ENCODE assay signal across 21 cellular contexts in the genomic region with DNA sequence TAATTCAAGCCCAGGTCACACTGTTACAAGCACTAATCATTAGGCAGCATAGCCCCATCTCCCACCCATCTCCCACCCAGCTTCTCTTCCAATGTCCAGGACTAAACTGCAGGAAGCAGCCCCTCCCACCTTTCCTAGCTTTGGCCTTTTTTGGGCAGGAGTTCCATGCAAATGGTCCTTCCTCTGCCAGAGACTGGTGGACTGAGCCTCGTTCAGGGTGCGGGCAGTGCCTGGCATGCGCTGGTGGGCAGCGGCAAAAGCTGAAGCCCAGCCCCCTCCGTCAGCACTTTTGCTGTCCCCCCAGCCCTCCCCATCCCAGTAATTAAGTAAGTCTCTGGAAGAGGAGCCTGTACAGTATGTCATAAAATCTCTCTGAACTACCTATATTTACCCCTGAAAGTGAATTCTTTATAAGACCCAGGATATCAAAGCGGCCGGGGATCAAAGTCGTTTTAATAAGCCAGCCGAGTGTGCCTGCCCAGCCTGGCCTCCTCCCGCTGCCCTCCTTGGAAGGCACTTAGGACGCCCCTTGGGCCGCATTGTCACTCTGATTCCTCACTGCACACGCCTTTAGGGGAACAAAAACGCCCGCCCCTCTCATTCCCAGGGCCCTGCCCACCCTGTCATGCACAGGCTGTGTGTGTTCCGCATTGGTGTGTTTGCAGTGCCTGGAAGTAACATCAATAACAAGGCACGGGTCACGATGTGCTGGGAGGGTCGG.
"Had no signal": no experiment of that assay in that cellular context is flagged by ENCODE, and none has a peak within 500 bp of the region (broad histone marks: within the 10 kb centered on the region; RNA-seq: fewer than 3 reads in every experiment).

No MANE protein-coding gene starts in this region.

- H3K27ac Mint-ChIP-seq: activated naive CD4-positive, alpha-beta T cell treated with anti-CD3 and anti-CD28 coated beads, Interleukin-2, amount 10 ng/mL, durations not matched to agents 7 days and 5 days; activated naive CD8-positive, alpha-beta T cell treated with anti-CD3 and anti-CD28 coated beads, Interleukin-2, amount 10 ng/mL, durations not matched to agents 7 days and 5 days; activated T-helper 1 cell treated with anti-CD3 and anti-CD28 coated beads, Interleukin-12 subunit alpha, Interleukin-12 subunit beta, Interleukin-2, Interleukin-4 antibody, amounts not matched to agents 30 ng/mL and 10 ng/mL and 1 ng/mL, durations not matched to agents 14 hours and 24 hours and 36 hours; endodermal cell; nephron progenitor cell; T-helper 1 cell treated with Interleukin-12 subunit alpha and Interleukin-12 subunit beta and Interleukin-4 antibody, amounts not matched to agents 30 μg/mL and 1 μg/mL, for 36 hours had no signal

- H3K9me3 Mint-ChIP-seq: activated naive CD4-positive, alpha-beta T cell treated with anti-CD3 and anti-CD28 coated beads, Interleukin-2, amount 10 ng/mL, durations not matched to agents 7 days and 5 days; activated naive CD8-positive, alpha-beta T cell treated with anti-CD3 and anti-CD28 coated beads, Interleukin-2, amount 10 ng/mL, durations not matched to agents 7 days and 5 days; activated T-helper 1 cell treated with anti-CD3 and anti-CD28 coated beads, Interleukin-12 subunit alpha, Interleukin-12 subunit beta, Interleukin-2, Interleukin-4 antibody, amounts not matched to agents 30 ng/mL and 10 ng/mL and 1 ng/mL, durations not matched to agents 14 hours and 24 hours and 36 hours; endodermal cell; nephron progenitor cell; T-helper 1 cell treated with Interleukin-12 subunit alpha and Interleukin-12 subunit beta and Interleukin-4 antibody, amounts not matched to agents 30 μg/mL and 1 μg/mL, for 36 hours had no signal

- H3K27me3 Mint-ChIP-seq: activated naive CD4-positive, alpha-beta T cell treated with anti-CD3 and anti-CD28 coated beads, Interleukin-2, amount 10 ng/mL, durations not matched to agents 7 days and 5 days; activated naive CD8-positive, alpha-beta T cell treated with anti-CD3 and anti-CD28 coated beads, Interleukin-2, amount 10 ng/mL, durations not matched to agents 7 days and 5 days had no signal

- ATAC-seq: heart right ventricle; left ventricle myocardium superior; pancreas; stimulated activated naive CD8-positive, alpha-beta T cell treated with anti-CD3 and anti-CD28 coated beads, Interleukin-15, Interleukin-2, amounts not matched to agents 100 U/mL and 50 U/mL, for 24 hours had no signal

- H3K36me3 Mint-ChIP-seq: activated naive CD4-positive, alpha-beta T cell treated with anti-CD3 and anti-CD28 coated beads, Interleukin-2, amount 10 ng/mL, durations not matched to agents 7 days and 5 days; activated naive CD8-positive, alpha-beta T cell treated with anti-CD3 and anti-CD28 coated beads, Interleukin-2, amount 10 ng/mL, durations not matched to agents 7 days and 5 days had no signal

- H3K4me3 Mint-ChIP-seq: activated naive CD4-positive, alpha-beta T cell treated with anti-CD3 and anti-CD28 coated beads, Interleukin-2, amount 10 ng/mL, durations not matched to agents 7 days and 5 days; activated naive CD8-positive, alpha-beta T cell treated with anti-CD3 and anti-CD28 coated beads, Interleukin-2, amount 10 ng/mL, durations not matched to agents 7 days and 5 days; activated T-helper 1 cell treated with anti-CD3 and anti-CD28 coated beads, Interleukin-12 subunit alpha, Interleukin-12 subunit beta, Interleukin-2, Interleukin-4 antibody, amounts not matched to agents 30 ng/mL and 10 ng/mL and 1 ng/mL, durations not matched to agents 14 hours and 24 hours and 36 hours; endodermal cell; nephron progenitor cell; T-helper 1 cell treated with Interleukin-12 subunit alpha and Interleukin-12 subunit beta and Interleukin-4 antibody, amounts not matched to agents 30 μg/mL and 1 μg/mL, for 36 hours had no signal

- H3K4me1 Mint-ChIP-seq: activated naive CD4-positive, alpha-beta T cell treated with anti-CD3 and anti-CD28 coated beads, Interleukin-2, amount 10 ng/mL, durations not matched to agents 7 days and 5 days; activated naive CD8-positive, alpha-beta T cell treated with anti-CD3 and anti-CD28 coated beads, Interleukin-2, amount 10 ng/mL, durations not matched to agents 7 days and 5 days; endodermal cell had no signal

- DNase-seq: activated CD4-positive, alpha-beta T cell treated with anti-CD3 and anti-CD28 coated beads for 4 hours; activated CD4-positive, alpha-beta T cell treated with anti-CD3 and anti-CD28 coated beads, Interleukin-2, amount 50 U/mL, for 48 hours; activated effector memory CD4-positive, alpha-beta T cell treated with anti-CD3 and anti-CD28 coated beads, Interleukin-2, amount 50 U/mL, for 16 hours; activated naive CD4-positive, alpha-beta T cell treated with anti-CD3 and anti-CD28 coated beads, Interleukin-2, amount 10 ng/mL, durations not matched to agents 7 days and 5 days; activated naive CD8-positive, alpha-beta T cell treated with anti-CD3 and anti-CD28 coated beads, Interleukin-2, amount 10 ng/mL, durations not matched to agents 7 days and 5 days; brain microvascular endothelial cell; foreskin melanocyte; heart right ventricle; left ventricle myocardium superior; nephron progenitor cell; pancreas; stimulated activated CD4-positive, alpha-beta T cell treated with anti-CD3 and anti-CD28 coated beads, Interleukin-12 subunit alpha, Interleukin-12 subunit beta, amount 100 ng/mL, for 4 hours; stimulated activated CD4-positive, alpha-beta T cell treated with anti-CD3 and anti-CD28 coated beads, Interleukin-4, amount 100 ng/mL, for 1 hour; stimulated activated naive CD8-positive, alpha-beta T cell treated with anti-CD3 and anti-CD28 coated beads, Interleukin-15, Interleukin-2, amounts not matched to agents 100 U/mL and 50 U/mL, for 24 hours; T-helper 9 cell; testis; transverse colon; uterus had no signal
